8 cellular contexts compared by ENCODE assay signal in genomic region chr1:235504122-235504493, GRCh38. TPM values are rescaled to one million over a fixed set of nuclear protein-coding genes. Genes with fewer than 3 reads are reported as not detected.
A peak's percentile ranks its signal among the peaks of the same experiment; 100 is the strongest.
DNase-seq lines count a peak whose midpoint lies in the region; ATAC-seq and TF ChIP-seq lines count a peak whose summit lies in the region.

B3GALNT2 (minus strand) TSS chr1:235504452; CDS start chr1:235504252, 200 bp downstream.

- H3K36me3 Mint-ChIP-seq in activated CD4-positive, alpha-beta memory T cell treated with anti-CD3 and anti-CD28 coated beads, Interleukin-2, amount 10 ng/mL, durations not matched to agents 7 days and 5 days (ENCODE audit: low read depth) = no peaks in the 10 kb centered on the region

- peak; percentile 91 to 93 for TF ChIP-seq POLR2A in heart left ventricle (IDR thresholded peaks at IDR 0.05)

- H3K4me3 Mint-ChIP-seq in activated CD4-positive, alpha-beta memory T cell treated with anti-CD3 and anti-CD28 coated beads, Interleukin-2, amount 10 ng/mL, durations not matched to agents 7 days and 5 days = peak within 1 kb of the TSS; percentile 94

- CTCF ChIA-PET in activated CD4-positive, alpha-beta memory T cell treated with anti-CD3 and anti-CD28 coated beads, Interleukin-2, amount 10 ng/mL, durations not matched to agents 7 days and 5 days (lab: Charles Lee) = interaction anchor here (0.6 to 3.1 kb wide), 29 partner anchors 8 to 937 kb away, joined by 3 to 23 read pairs (median 4); no protein-coding TSS in a partner anchor

- no peaks in the 10 kb centered on the region for H3K27me3 ChIP-seq in heart left ventricle

- TF ChIP-seq CTCF in heart left ventricle (IDR thresholded peaks at IDR 0.05) = no peak
- no peak for TF ChIP-seq CTCF in retinal pigment epithelial cell (conservative IDR thresholded peaks at IDR 0.05; ENCODE audit: low read depth, low read length)

- peak within 1 kb of the TSS; percentile 98 for H3K27ac Mint-ChIP-seq in activated CD4-positive, alpha-beta memory T cell treated with anti-CD3 and anti-CD28 coated beads, Interleukin-2, amount 10 ng/mL, durations not matched to agents 7 days and 5 days

- 0% methylated on average over 33 to 48 of the region's 48 CpGs; no CpG with 5 or more reads in 1 of the 4 donors for WGBS in heart left ventricle, 4 donors

- H3K4me1 ChIP-seq in heart left ventricle = peaks cover 0 to 32% (median 16%) of the 10 kb centered on the region in 12 donors

- ATAC-seq in GM18909 (IDR thresholded peaks at IDR 0.05; ENCODE audit: poor library complexity, unreplicated experiment) = peak; percentile 50
- peak; percentile 37 for ATAC-seq in HG03103 (IDR thresholded peaks at IDR 0.05; ENCODE audit: low read depth, unreplicated experiment)
- ATAC-seq in heart left ventricle = peak in 3 of 4 donors; percentile 0 to 57 (median 53)

- H3K27me3 Mint-ChIP-seq in activated CD4-positive, alpha-beta memory T cell treated with anti-CD3 and anti-CD28 coated beads, Interleukin-2, amount 10 ng/mL, durations not matched to agents 7 days and 5 days = no peaks in the 10 kb centered on the region

- H3K4me3 ChIP-seq in heart left ventricle = peak within 1 kb of the TSS; percentile 58 to 96 (median 83)
- H3K4me3 ChIP-seq in retinal pigment epithelial cell (ENCODE audit: low read length) = peak within 1 kb of the TSS; percentile 88

- H3K36me3 ChIP-seq in heart left ventricle = no peaks in the 10 kb centered on the region

- H3K9me3 ChIP-seq in heart left ventricle = no peaks in the 10 kb centered on the region

- POLR2A ChIA-PET in activated CD4-positive, alpha-beta memory T cell treated with anti-CD3 and anti-CD28 coated beads, Interleukin-2, amount 10 ng/mL, durations not matched to agents 7 days and 5 days (lab: Charles Lee) = interaction anchor here (0.7 to 3.1 kb wide), 14 partner anchors 10 to 1027 kb away, joined by 3 to 21 read pairs (median 5); partner anchors contain the start of genes LYST, RBM34 and TARBP1

- H3K9me3 Mint-ChIP-seq in activated CD4-positive, alpha-beta memory T cell treated with anti-CD3 and anti-CD28 coated beads, Interleukin-2, amount 10 ng/mL, durations not matched to agents 7 days and 5 days = no peaks in the 10 kb centered on the region

- peaks cover 26% of the 10 kb centered on the region for H3K4me1 Mint-ChIP-seq in activated CD4-positive, alpha-beta memory T cell treated with anti-CD3 and anti-CD28 coated beads, Interleukin-2, amount 10 ng/mL, durations not matched to agents 7 days and 5 days

- intact Hi-C loops in heart left ventricle (cut with DNase I) = loop anchor here in 4 of 10 donors (5.0 to 10.0 kb wide), 5 partner anchors 177 to 781 kb away; partner anchors contain the start of genes LYST (in 2 of the 4), ARID4B (in 1 of the 4), ERO1B (in 1 of the 4) and GGPS1 (in 1 of the 4)

- peak within 1 kb of the TSS; percentile 92 to 99 (median 98) for H3K27ac ChIP-seq in heart left ventricle

- DNase-seq in 8988T (peak; percentile 75), heart left ventricle (no peak), retinal pigment epithelial cell (ENCODE audit: low read depth) (no peak), NCI-H2227 treated with DMSO at 0.1 percent for 48 hours (lab: John Stamatoyannopoulos, UW) (no peak), GM19240 (ENCODE audit: insufficient read length, low spot score) (no peak)
- DNase-seq in activated CD4-positive, alpha-beta memory T cell treated with anti-CD3 and anti-CD28 coated beads, Interleukin-2, amount 10 ng/mL, durations not matched to agents 7 days and 5 days = no peak

RNA-seq across cellular contexts. Expression of gene B3GALNT2, which starts in this region (rescaled TPM):
- total RNA-seq in activated CD4-positive, alpha-beta memory T cell treated with anti-CD3 and anti-CD28 coated beads, Interleukin-2, amount 10 ng/mL, durations not matched to agents 7 days and 5 days = 10 to 100 TPM; 14.0 to 14.2 TPM
- total RNA-seq in heart left ventricle = 10 to 100 TPM; 18.3 to 25.9 (median 20.9) TPM
- polyA plus RNA-seq in heart left ventricle = 10 to 100 TPM in 1 of 2 donors, 1 to 10 TPM in 1; 5.4 to 13.0 TPM
